8 cellular contexts compared by ENCODE assay signal in genomic region chr2:36357506-36358316, GRCh38. TPM values are rescaled to one million over a fixed set of nuclear protein-coding genes. Genes with fewer than 3 reads are reported as not detected.
A peak's percentile ranks its signal among the peaks of the same experiment; 100 is the strongest.
DNase-seq lines count a peak whose midpoint lies in the region; ATAC-seq and TF ChIP-seq lines count a peak whose summit lies in the region.

No MANE protein-coding gene starts in this region.

- DNase-seq in Calu3 = peak; percentile 54
- peak; percentile 35 for DNase-seq in HuH-7 (ENCODE audit: low spot score)
- no peak for DNase-seq in activated T-cell treated with anti-CD3 and anti-CD28 coated beads, Interleukin-2, amount 50 U/mL, for 24 hours
- peak; percentile 85 for DNase-seq in fibroblast of pulmonary artery (ENCODE audit: low read depth)
- DNase-seq in vagina (ENCODE audit: extremely low spot score in 2 of 2) = no peak
- no peak for DNase-seq in T1000 (lab: John Stamatoyannopoulos, UW)

- H3K9me3 Mint-ChIP-seq in Calu3 (ENCODE audit: low read depth, unreplicated experiment) (no peaks in the 10 kb centered on the region), nephron (no peaks in the 10 kb centered on the region)
- no peaks in the 10 kb centered on the region for H3K9me3 Mint-ChIP-seq in activated T-cell treated with anti-CD3 and anti-CD28 coated beads, Interleukin-2, amount 50 U/mL, for 24 hours

- peaks cover 63% of the 10 kb centered on the region for H3K4me1 ChIP-seq in vagina

- H3K4me3 ChIP-seq in fibroblast of pulmonary artery (replicated peaks; ENCODE audit: low read depth, low read length) (peak overlapping the region; percentile 79), vagina (peak overlapping the region; percentile 85 to 97)

- H3K4me3 Mint-ChIP-seq in Calu3 (ENCODE audit: low read depth, unreplicated experiment) (peak overlapping the region; percentile 99), nephron (peak overlapping the region; percentile 92 to 96 (median 96))
- peak overlapping the region; percentile 86 for H3K4me3 Mint-ChIP-seq in activated T-cell treated with anti-CD3 and anti-CD28 coated beads, Interleukin-2, amount 50 U/mL, for 24 hours

- H3K4me1 Mint-ChIP-seq in Calu3 (ENCODE audit: low read depth, unreplicated experiment) (peaks cover 59% of the 10 kb centered on the region), nephron (peaks cover 54% of the 10 kb centered on the region)
- peaks cover 35% of the 10 kb centered on the region for H3K4me1 Mint-ChIP-seq in activated T-cell treated with anti-CD3 and anti-CD28 coated beads, Interleukin-2, amount 50 U/mL, for 24 hours (ENCODE audit: low read depth)

- CTCF ChIA-PET in Calu3 (lab: Charles Lee) = interaction anchor here (0.5 to 3.0 kb wide), 5 partner anchors 13 to 150 kb away, joined by 3 to 15 read pairs (median 4); no protein-coding TSS in a partner anchor

- intact Hi-C loops in Calu3 (cut with micrococcal nuclease; ENCODE audit: unreplicated experiment) = loop anchor here (1.0 to 10.0 kb wide), 5 partner anchors 15 to 427 kb away; no protein-coding TSS in a partner anchor
- intact Hi-C loops in vagina (cut with DNase I) = loop anchor here (5.0 to 10.0 kb wide), 4 partner anchors 97 to 427 kb away; no protein-coding TSS in a partner anchor

- peaks cover 59% of the 10 kb centered on the region for H3K36me3 Mint-ChIP-seq in Calu3 (ENCODE audit: insufficient read depth, unreplicated experiment)
- peaks cover 4% of the 10 kb centered on the region for H3K36me3 Mint-ChIP-seq in activated T-cell treated with anti-CD3 and anti-CD28 coated beads, Interleukin-2, amount 50 U/mL, for 24 hours (ENCODE audit: low read depth)
- H3K36me3 Mint-ChIP-seq in nephron (ENCODE audit: low read depth) = no peaks in the 10 kb centered on the region

- no peaks in the 10 kb centered on the region for H3K27me3 ChIP-seq in vagina

- ATAC-seq in GM19467 (IDR thresholded peaks at IDR 0.05; ENCODE audit: unreplicated experiment) = peak; percentile 27

- peak; percentile 32 for TF ChIP-seq CTCF in Calu3 (IDR thresholded peaks at IDR 0.05; ENCODE audit: unreplicated experiment)
- peak; percentile 69 for TF ChIP-seq CTCF in fibroblast of pulmonary artery (IDR thresholded peaks at IDR 0.05; ENCODE audit: low read length, missing control alignments)
- TF ChIP-seq CTCF in nephron (IDR thresholded peaks at IDR 0.05; ENCODE audit: unreplicated experiment in 3 of 3) = peak; percentile 41 to 59 (median 50)
- TF ChIP-seq CTCF in vagina (IDR thresholded peaks at IDR 0.05) = peak; percentile 14 to 59 (median 23)

- no peaks in the 10 kb centered on the region for H3K27me3 Mint-ChIP-seq in Calu3 (ENCODE audit: unreplicated experiment)
- H3K27me3 Mint-ChIP-seq in activated T-cell treated with anti-CD3 and anti-CD28 coated beads, Interleukin-2, amount 50 U/mL, for 24 hours = peaks cover 57% of the 10 kb centered on the region
- H3K27me3 Mint-ChIP-seq in nephron (ENCODE audit: low read depth) = peaks cover 26% of the 10 kb centered on the region

- peak overlapping the region; percentile 97 for H3K27ac Mint-ChIP-seq in Calu3 (ENCODE audit: unreplicated experiment)
- peak overlapping the region; percentile 76 for H3K27ac Mint-ChIP-seq in activated T-cell treated with anti-CD3 and anti-CD28 coated beads, Interleukin-2, amount 50 U/mL, for 24 hours
- H3K27ac Mint-ChIP-seq in nephron = peak overlapping the region; percentile 69 to 91 (median 90)

- no TSS peak for BruUV-seq in Calu3 (replicated peaks; lab: Mats Ljungman, UMichigan)

- no peaks in the 10 kb centered on the region for H3K36me3 ChIP-seq in vagina

- H3K9me3 ChIP-seq in vagina = no peaks in the 10 kb centered on the region

- H3K27ac ChIP-seq in vagina = peak overlapping the region; percentile 86

- TF ChIP-seq POLR2A in vagina (IDR thresholded peaks at IDR 0.05) = peak in 1 of 2 donors; percentile 0

RNA-seq across cellular contexts. Expression of gene CRIM1, which starts 2.1 kb away (rescaled TPM):
- total RNA-seq in Calu3 (2022) = 48.0 and 57.6 TPM in 2 replicates
- total RNA-seq in vagina = 60.4 TPM

Comparison
In these comparisons a context has a peak if more than half of its experiments do, and no peak if none do; other contexts are left out.
1. DNase-seq: peak in Calu3 (single experiment), HuH-7 (single experiment) and fibroblast of pulmonary artery (single experiment); none in activated T-cell treated with anti-CD3 and anti-CD28 coated beads, Interleukin-2, amount 50 U/mL, for 24 hours (single experiment), vagina (0 of 2) and T1000 (single experiment).
2. Peak in every context shown above with its lines, with median percentiles within 50 percentile points of each other: H3K27ac Mint-ChIP-seq, H3K4me3 Mint-ChIP-seq and CTCF ChIP-seq.